Comparison of ENCODE assay signal across 25 cellular contexts in the genomic region with DNA sequence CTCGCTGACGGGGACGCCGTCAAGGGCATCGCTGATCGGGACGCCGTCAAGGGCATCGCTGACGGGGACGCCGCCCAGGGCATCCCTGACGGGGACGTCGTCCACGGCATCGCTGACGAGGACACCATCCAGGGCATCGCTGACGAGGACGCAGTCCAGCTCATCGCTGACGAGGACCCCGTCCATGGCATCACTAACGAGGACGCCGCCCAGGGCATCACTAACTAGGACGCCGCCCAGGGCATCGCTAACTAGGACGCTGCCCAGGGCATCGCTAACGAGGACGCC.
DNase-seq lines count a peak whose midpoint lies in the region; ATAC-seq lines count a peak whose summit lies in the region.
"Had no signal": no experiment of that assay in that cellular context is flagged by ENCODE, and none has a peak within 500 bp of the region (broad histone marks: within the 10 kb centered on the region; RNA-seq: fewer than 3 reads in every experiment).

No MANE protein-coding gene starts in this region.

- H2BK12ac ChIP-seq in neuronal stem cell (ENCODE audit: low read length), result no peak overlapping the region

- H4K8ac ChIP-seq in neuronal stem cell (ENCODE audit: low read depth, low read length), result no peak overlapping the region

- H2AK5ac ChIP-seq in neuronal stem cell (ENCODE audit: low read depth, low read length), result no peak overlapping the region

- H3K27me3 ChIP-seq in H7 (ENCODE audit: control insufficient read depth, insufficient read depth, low read length) (no peaks in the 10 kb centered on the region), neuronal stem cell (ENCODE audit: control insufficient read depth in 3 of 3, insufficient read depth in 3 of 3, low read depth in 1 of 3, low read length in 3 of 3) (no peaks in the 10 kb centered on the region), aorta (ENCODE audit: control insufficient read depth in 1 of 2, insufficient read depth in 2 of 2, low read length in 1 of 2) (no peaks in the 10 kb centered on the region)
- H3K27me3 ChIP-seq: BE2C, BLaER1 had no signal

- no peak overlapping the region for H3K18ac ChIP-seq in neuronal stem cell (ENCODE audit: low read length)

- intact Hi-C loops in aorta (cut with DNase I), result no loop called here

- H3K36me3 ChIP-seq in H7 (replicated peaks; ENCODE audit: control insufficient read depth, insufficient read depth, low read length) (no peaks in the 10 kb centered on the region), neuronal stem cell (replicated peaks in 1 of 2; ENCODE audit: control insufficient read depth in 2 of 2, insufficient read depth in 2 of 2, low read length in 2 of 2) (no peaks in the 10 kb centered on the region), aorta (ENCODE audit: control insufficient read depth in 1 of 2, insufficient read depth in 2 of 2, low read length in 1 of 2) (no peaks in the 10 kb centered on the region)
- H3K36me3 ChIP-seq: BE2C, BLaER1 had no signal

- H4K91ac ChIP-seq in neuronal stem cell (ENCODE audit: low read depth, low read length, poor library complexity), result no peak overlapping the region

- H3K4me3 Mint-ChIP-seq in activated T-cell treated with anti-CD3 and anti-CD28 coated beads, Interleukin-2, amount 50 U/mL, for 24 hours, result no peak overlapping the region
- H3K4me3 Mint-ChIP-seq: CD14-positive monocyte; CD4-positive, alpha-beta memory T cell; CD4-positive, CD25-positive, alpha-beta regulatory T cell; CD8-positive, alpha-beta memory T cell had no signal

- no peaks in the 10 kb centered on the region for H3K27me3 Mint-ChIP-seq in activated T-cell treated with anti-CD3 and anti-CD28 coated beads, Interleukin-2, amount 50 U/mL, for 24 hours
- H3K27me3 Mint-ChIP-seq: CD4-positive, CD25-positive, alpha-beta regulatory T cell; CD8-positive, alpha-beta memory T cell had no signal

- H3K14ac ChIP-seq in neuronal stem cell (ENCODE audit: low read length), result peak overlapping the region; percentile 38

- peak overlapping the region; percentile 60 for H3K9ac ChIP-seq in neuronal stem cell (ENCODE audit: low read depth, low read length, poor library complexity)
- H3K9ac ChIP-seq: BLaER1 had no signal

- no peak overlapping the region for H3K4me2 ChIP-seq in neuronal stem cell (ENCODE audit: insufficient read depth, low read length, poor library complexity, severe bottlenecking)
- H3K4me2 ChIP-seq: BLaER1 had no signal

- H3K27ac ChIP-seq in neuronal stem cell (replicated peaks; ENCODE audit: low read length) (no peak overlapping the region), aorta (ENCODE audit: low read depth in 1 of 2, low read length in 2 of 2) (no peak overlapping the region)
- H3K27ac ChIP-seq: 22Rv1, BLaER1 had no signal

- H2BK120ac ChIP-seq in neuronal stem cell (ENCODE audit: low read depth, low read length), result no peak overlapping the region

- no peaks in the 10 kb centered on the region for H3K4me1 Mint-ChIP-seq in activated T-cell treated with anti-CD3 and anti-CD28 coated beads, Interleukin-2, amount 50 U/mL, for 24 hours (ENCODE audit: low read depth)
- H3K4me1 Mint-ChIP-seq: CD14-positive monocyte; CD4-positive, alpha-beta memory T cell; CD4-positive, CD25-positive, alpha-beta regulatory T cell; CD8-positive, alpha-beta memory T cell had no signal

- H3K4me3 ChIP-seq in H7 (ENCODE audit: insufficient read depth, low read depth, low read length), result no peak overlapping the region
- peak overlapping the region in 1 of 2 donors; percentile 69 for H3K4me3 ChIP-seq in neuronal stem cell (ENCODE audit: low read length in 2 of 2)
- H3K4me3 ChIP-seq in aorta (ENCODE audit: low read length in 2 of 2), result no peak overlapping the region
- H3K4me3 ChIP-seq: BLaER1, GM12878 had no signal

- H3K27ac Mint-ChIP-seq in activated T-cell treated with anti-CD3 and anti-CD28 coated beads, Interleukin-2, amount 50 U/mL, for 24 hours, result no peak overlapping the region
- H3K27ac Mint-ChIP-seq: CD14-positive monocyte; CD4-positive, alpha-beta memory T cell; CD4-positive, CD25-positive, alpha-beta regulatory T cell; CD8-positive, alpha-beta memory T cell had no signal

- WGBS in neuronal stem cell (ENCODE audit: extremely low coverage in 2 of 2, insufficient read length in 2 of 2, insufficient replicate concordance in 1 of 2), 2 donors, result no CpG with 5 or more reads among the region's 34 CpGs
- WGBS in aorta, 2 donors, result 94 to 95% methylated on average over 34 of the region's 34 CpGs

- H3K4me1 ChIP-seq in neuronal stem cell (ENCODE audit: control insufficient read depth in 2 of 2, insufficient read depth in 1 of 2, low read depth in 1 of 2, low read length in 2 of 2), result no peaks in the 10 kb centered on the region
- H3K4me1 ChIP-seq in aorta (ENCODE audit: control insufficient read depth in 1 of 2, insufficient read depth in 2 of 2, low read length in 2 of 2), result no peaks in the 10 kb centered on the region
- H3K4me1 ChIP-seq: BE2C, BLaER1 had no signal

- H3K79me1 ChIP-seq in neuronal stem cell (ENCODE audit: low read depth, low read length), result peaks cover 12% of the 10 kb centered on the region

- H3K9me3 ChIP-seq in neuronal stem cell (replicated peaks in 1 of 2; ENCODE audit: control insufficient read depth in 2 of 2, insufficient read depth in 1 of 2, low read depth in 1 of 2, low read length in 2 of 2), result peaks cover 7 to 51% of the 10 kb centered on the region in 2 donors
- no peaks in the 10 kb centered on the region for H3K9me3 ChIP-seq in aorta (ENCODE audit: control insufficient read depth, low read length)
- H3K9me3 ChIP-seq: BE2C had no signal

- peak overlapping the region; percentile 24 for H2BK5ac ChIP-seq in neuronal stem cell (ENCODE audit: low read length)

- H2AFZ ChIP-seq in neuronal stem cell (ENCODE audit: low read length), result no peak overlapping the region

- peak; percentile 56 for ATAC-seq in aorta (ENCODE audit: low FRiP score)
- ATAC-seq: GM12878 had no signal

- H3K36me3 Mint-ChIP-seq in activated T-cell treated with anti-CD3 and anti-CD28 coated beads, Interleukin-2, amount 50 U/mL, for 24 hours (ENCODE audit: low read depth), result peaks cover 2% of the 10 kb centered on the region
- H3K36me3 Mint-ChIP-seq: CD14-positive monocyte; CD4-positive, alpha-beta memory T cell; CD4-positive, CD25-positive, alpha-beta regulatory T cell; CD8-positive, alpha-beta memory T cell had no signal

- H2BK15ac ChIP-seq in neuronal stem cell (ENCODE audit: low read length), result no peak overlapping the region

- H3K23ac ChIP-seq in neuronal stem cell (ENCODE audit: low read depth, low read length, poor library complexity), result peak overlapping the region; percentile 73

- peak; percentile 4 for DNase-seq in 8988T
- DNase-seq in H7, result peak; percentile 33
- no peak for DNase-seq in neuronal stem cell (ENCODE audit: low spot score)
- no peak for DNase-seq in aorta
- DNase-seq in NCI-H1092 treated with DMSO at 0.1 percent for 48 hours (lab: John Stamatoyannopoulos, UW), result no peak
- DNase-seq in NCI-H82 treated with DMSO at 0.1 percent for 48 hours (lab: John Stamatoyannopoulos, UW; ENCODE audit: unreplicated experiment), result no peak
- DNase-seq in activated T-cell treated with anti-CD3 and anti-CD28 coated beads, Interleukin-2, amount 50 U/mL, for 24 hours, result no peak
- DNase-seq: ACHN; BE2C; C1 segment of cervical spinal cord; CD4-positive, alpha-beta memory T cell; CD4-positive, CD25-positive, alpha-beta regulatory T cell; CD8-positive, alpha-beta memory T cell; COR-L47; DMS 273 treated with DMSO at 0.1 percent for 48 hours; DMS153; DMS53; DMS79; DND-41; EL; GDM1 had no signal

- H3K4ac ChIP-seq in neuronal stem cell (ENCODE audit: low read length), result peak overlapping the region; percentile 37

- H3K9me3 Mint-ChIP-seq in activated T-cell treated with anti-CD3 and anti-CD28 coated beads, Interleukin-2, amount 50 U/mL, for 24 hours, result peaks cover 4% of the 10 kb centered on the region

Comparison
In these comparisons a context has a peak if more than half of its experiments do, and no peak if none do; other contexts are left out.
1. DNase-seq: peak in 8988T (single experiment) and H7 (single experiment); none in neuronal stem cell (single experiment), aorta (0 of 2), NCI-H1092 treated with DMSO at 0.1 percent for 48 hours (single experiment), NCI-H82 treated with DMSO at 0.1 percent for 48 hours (single experiment) and activated T-cell treated with anti-CD3 and anti-CD28 coated beads, Interleukin-2, amount 50 U/mL, for 24 hours (single experiment).